ENCODE assay signal across 24 cellular contexts in the genomic region with DNA sequence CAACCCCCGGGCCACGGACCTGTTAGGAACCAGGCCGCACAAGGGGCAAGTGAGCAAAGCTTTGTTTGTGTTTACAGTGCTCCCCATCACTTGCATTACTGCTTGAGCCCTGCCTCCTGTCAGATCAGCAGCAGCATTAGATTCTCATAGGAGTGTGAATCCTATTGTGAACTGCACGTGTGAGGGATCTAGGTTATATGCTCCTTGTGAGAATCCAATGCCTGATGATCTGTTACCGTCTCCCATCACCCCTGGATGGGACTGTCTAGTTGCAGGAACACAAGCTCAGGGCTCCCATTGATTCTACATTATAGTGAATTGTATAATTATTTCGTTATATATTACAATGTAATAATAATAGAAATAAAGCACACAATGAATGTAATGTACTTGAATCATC.
"Had no signal": no experiment of that assay in that cellular context is flagged by ENCODE, and none has a peak within 500 bp of the region (broad histone marks: within the 10 kb centered on the region; RNA-seq: fewer than 3 reads in every experiment).

No MANE protein-coding gene starts in this region.

- DNase-seq: cortex of kidney; effector CD8-positive, alpha-beta T cell; endodermal cell; foreskin fibroblast; gastrocnemius medialis; natural killer cell; occipital lobe; ovary; posterior cingulate gyrus; psoas muscle; right cardiac atrium; spleen; stimulated activated CD4-positive, alpha-beta T cell treated with anti-CD3 and anti-CD28 coated beads, Interleukin-4, amount 100 ng/mL, for 4 hours; stimulated activated naive B cell treated with anti-CD40 and anti-IgM and Interleukin-4, amounts not matched to agents 10 μg/mL and 1 μg/mL and 100 μg/mL, for 72 hours; upper lobe of left lung had no signal

- FAIRE-seq: keratinocyte, urothelium cell line had no signal

- H3K9me3 ChIP-seq: gastrocnemius medialis, ovary, psoas muscle, spleen, thoracic aorta, tibial nerve, upper lobe of left lung had no signal

- H3K27me3 ChIP-seq: gastrocnemius medialis, ovary, spleen, tibial nerve, upper lobe of left lung had no signal

- H3K27ac ChIP-seq: epithelial cell of prostate, gastrocnemius medialis, ovary, psoas muscle, skin epidermis, spleen, thoracic aorta, upper lobe of left lung had no signal

- H3K4me3 ChIP-seq: gastrocnemius medialis, lung, ovary, psoas muscle, skin epidermis, spleen, thoracic aorta, tibial nerve, upper lobe of left lung had no signal

- H3K36me3 ChIP-seq: gastrocnemius medialis, ovary, spleen, thoracic aorta, tibial nerve, upper lobe of left lung had no signal

- ATAC-seq: esophagus mucosa; gastrocnemius medialis; left lobe of liver; natural killer cell; psoas muscle; right cardiac atrium; stimulated activated naive B cell treated with anti-CD40 and anti-IgM and Interleukin-4, amounts not matched to agents 10 μg/mL and 1 μg/mL and 100 μg/mL, for 72 hours had no signal
